Comparison of ENCODE assay signal across 21 cellular contexts in the genomic region with DNA sequence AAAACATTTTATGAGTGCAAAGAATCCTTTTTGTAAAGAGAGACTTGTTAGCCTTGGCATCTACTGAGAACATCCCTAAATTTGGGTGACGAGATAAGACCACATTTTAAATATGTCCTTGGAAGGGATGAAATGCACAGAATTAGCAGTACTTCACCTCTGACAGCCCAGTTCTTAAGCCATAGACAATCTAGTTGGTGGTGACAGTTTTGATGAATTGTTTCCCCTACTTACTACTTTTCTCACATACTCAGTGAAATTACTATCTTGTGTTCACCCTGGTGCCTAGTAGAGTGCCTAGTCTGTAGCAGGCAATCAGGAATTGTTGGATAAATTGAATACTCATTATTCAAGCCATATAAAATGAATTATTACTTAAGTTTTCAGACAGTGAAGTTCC. TPM values are rescaled to one million over a fixed set of nuclear protein-coding genes. Genes with fewer than 3 reads are reported as not detected.
DNase-seq lines count a peak whose midpoint lies in the region; ATAC-seq, FAIRE-seq and TF ChIP-seq lines count a peak whose summit lies in the region.
"Had no signal": no experiment of that assay in that cellular context is flagged by ENCODE, and none has a peak within 500 bp of the region (broad histone marks: within the 10 kb centered on the region; RNA-seq: fewer than 3 reads in every experiment).

No MANE protein-coding gene starts in this region.

- H3K36me3 Mint-ChIP-seq in activated naive CD4-positive, alpha-beta T cell treated with anti-CD3 and anti-CD28 coated beads, Interleukin-2, amount 50 U/mL, for 24 hours, result no peaks in the 10 kb centered on the region
- H3K36me3 Mint-ChIP-seq in activated naive CD4-positive, alpha-beta T cell treated with anti-CD3 and anti-CD28 coated beads for 36 hours (ENCODE audit: low read depth), result peaks cover 4% of the 10 kb centered on the region
- peaks cover 18% of the 10 kb centered on the region for H3K36me3 Mint-ChIP-seq in effector memory CD8-positive, alpha-beta T cell (ENCODE audit: insufficient read depth)
- H3K36me3 Mint-ChIP-seq in stimulated activated memory B cell treated with anti-CD40 and anti-IgM and Interleukin-4, amounts not matched to agents 10 μg/mL and 1 μg/mL and 100 μg/mL, for 72 hours, result peaks cover 11% of the 10 kb centered on the region

- intact Hi-C loops in activated naive CD4-positive, alpha-beta T cell treated with anti-CD3 and anti-CD28 coated beads for 36 hours (cut with micrococcal nuclease), result no loop called here

- H3K4me1 Mint-ChIP-seq in activated naive CD4-positive, alpha-beta T cell treated with anti-CD3 and anti-CD28 coated beads, Interleukin-2, amount 50 U/mL, for 24 hours, result peaks cover 33% of the 10 kb centered on the region
- H3K4me1 Mint-ChIP-seq in activated naive CD4-positive, alpha-beta T cell treated with anti-CD3 and anti-CD28 coated beads for 36 hours (ENCODE audit: low read depth), result peaks cover 24% of the 10 kb centered on the region
- peaks cover 12 to 22% of the 10 kb centered on the region in 2 donors for H3K4me1 Mint-ChIP-seq in effector memory CD8-positive, alpha-beta T cell (ENCODE audit: low read depth in 2 of 2)
- H3K4me1 Mint-ChIP-seq in stimulated activated memory B cell treated with anti-CD40 and anti-IgM and Interleukin-4, amounts not matched to agents 10 μg/mL and 1 μg/mL and 100 μg/mL, for 72 hours, result peaks cover 37% of the 10 kb centered on the region

- no peak for DNase-seq in activated naive CD4-positive, alpha-beta T cell treated with anti-CD3 and anti-CD28 coated beads for 36 hours
- DNase-seq in H54 (ENCODE audit: insufficient read length, low spot score) (no peak), 8988T (no peak), NCI-H2107 (lab: John Stamatoyannopoulos, UW) (no peak)
- DNase-seq in effector memory CD8-positive, alpha-beta T cell, result no peak
- DNase-seq: BE2C; DND-41; H9; MM.1S; NCI-H1048; NCI-H1436; NCI-H1930; NCI-H226; NCI-H510A treated with DMSO at 0.1 percent for 48 hours; NCI-H774; NK-92 treated with Interleukin-12 subunit alpha and Interleukin-12 subunit beta, amount 100 ng/mL, for 24 hours; SHP77 treated with DMSO at 0.1 percent for 48 hours had no signal

- H3K27me3 Mint-ChIP-seq in activated naive CD4-positive, alpha-beta T cell treated with anti-CD3 and anti-CD28 coated beads, Interleukin-2, amount 50 U/mL, for 24 hours, result no peaks in the 10 kb centered on the region
- H3K27me3 Mint-ChIP-seq in activated naive CD4-positive, alpha-beta T cell treated with anti-CD3 and anti-CD28 coated beads for 36 hours (ENCODE audit: low read depth), result no peaks in the 10 kb centered on the region
- H3K27me3 Mint-ChIP-seq in effector memory CD8-positive, alpha-beta T cell, result no peaks in the 10 kb centered on the region
- no peaks in the 10 kb centered on the region for H3K27me3 Mint-ChIP-seq in stimulated activated memory B cell treated with anti-CD40 and anti-IgM and Interleukin-4, amounts not matched to agents 10 μg/mL and 1 μg/mL and 100 μg/mL, for 72 hours

- peak overlapping the region; percentile 15 for H3K27ac Mint-ChIP-seq in activated naive CD4-positive, alpha-beta T cell treated with anti-CD3 and anti-CD28 coated beads, Interleukin-2, amount 50 U/mL, for 24 hours
- H3K27ac Mint-ChIP-seq in activated naive CD4-positive, alpha-beta T cell treated with anti-CD3 and anti-CD28 coated beads for 36 hours, result no peak overlapping the region
- H3K27ac Mint-ChIP-seq in effector memory CD8-positive, alpha-beta T cell, result peak overlapping the region; percentile 69 to 83
- H3K27ac Mint-ChIP-seq in stimulated activated memory B cell treated with anti-CD40 and anti-IgM and Interleukin-4, amounts not matched to agents 10 μg/mL and 1 μg/mL and 100 μg/mL, for 72 hours, result peak overlapping the region; percentile 26

- no peak for ATAC-seq in effector memory CD8-positive, alpha-beta T cell (replicated peaks)
- no peak for ATAC-seq in stimulated activated memory B cell treated with anti-CD40 and anti-IgM and Interleukin-4, amounts not matched to agents 10 μg/mL and 1 μg/mL and 100 μg/mL, for 72 hours
- ATAC-seq: GM12878 had no signal

- H3K4me3 Mint-ChIP-seq in activated naive CD4-positive, alpha-beta T cell treated with anti-CD3 and anti-CD28 coated beads, Interleukin-2, amount 50 U/mL, for 24 hours, result no peak overlapping the region
- no peak overlapping the region for H3K4me3 Mint-ChIP-seq in activated naive CD4-positive, alpha-beta T cell treated with anti-CD3 and anti-CD28 coated beads for 36 hours
- H3K4me3 Mint-ChIP-seq in effector memory CD8-positive, alpha-beta T cell, result no peak overlapping the region
- no peak overlapping the region for H3K4me3 Mint-ChIP-seq in stimulated activated memory B cell treated with anti-CD40 and anti-IgM and Interleukin-4, amounts not matched to agents 10 μg/mL and 1 μg/mL and 100 μg/mL, for 72 hours
- H3K4me3 Mint-ChIP-seq: H9 had no signal

- peak; percentile 45 for FAIRE-seq in H54 (lab: Jason Lieb, UNC)
- FAIRE-seq: A549, GM12878 had no signal

- CTCF ChIA-PET in activated naive CD4-positive, alpha-beta T cell treated with anti-CD3 and anti-CD28 coated beads for 36 hours (lab: Charles Lee), result no interaction called here

- no peaks in the 10 kb centered on the region for H3K9me3 Mint-ChIP-seq in activated naive CD4-positive, alpha-beta T cell treated with anti-CD3 and anti-CD28 coated beads, Interleukin-2, amount 50 U/mL, for 24 hours
- H3K9me3 Mint-ChIP-seq in activated naive CD4-positive, alpha-beta T cell treated with anti-CD3 and anti-CD28 coated beads for 36 hours, result no peaks in the 10 kb centered on the region
- H3K9me3 Mint-ChIP-seq in effector memory CD8-positive, alpha-beta T cell, result no peaks in the 10 kb centered on the region
- no peaks in the 10 kb centered on the region for H3K9me3 Mint-ChIP-seq in stimulated activated memory B cell treated with anti-CD40 and anti-IgM and Interleukin-4, amounts not matched to agents 10 μg/mL and 1 μg/mL and 100 μg/mL, for 72 hours
- H3K9me3 Mint-ChIP-seq: H9 had no signal

- no peak for TF ChIP-seq POLR2A in H54 (IDR thresholded peaks at IDR 0.05; ENCODE audit: low read depth, low read length)

RNA-seq across cellular contexts. Expression of a gene that starts 3.4 kb away (rescaled TPM):
- not detected for total RNA-seq in activated naive CD4-positive, alpha-beta T cell treated with anti-CD3 and anti-CD28 coated beads for 36 hours
- total RNA-seq: H9 had no signal

RNA-seq across cellular contexts. Expression of a gene that starts 45.1 kb away (rescaled TPM):
- total RNA-seq in activated naive CD4-positive, alpha-beta T cell treated with anti-CD3 and anti-CD28 coated beads for 36 hours, result 10 to 100 TPM; 25.5 to 25.8 TPM

RNA-seq across cellular contexts. Expression of a gene that starts 45.2 kb away (rescaled TPM):
- 10 to 100 TPM; 72.8 to 77.0 TPM for total RNA-seq in activated naive CD4-positive, alpha-beta T cell treated with anti-CD3 and anti-CD28 coated beads for 36 hours
